In genomic region chr11:73972620-73973449, GRCh38 we compare ENCODE assay signal across 14 cellular contexts. TPM values are rescaled to one million over a fixed set of nuclear protein-coding genes. Genes with fewer than 3 reads are reported as not detected.
A peak's percentile ranks its signal among the peaks of the same experiment; 100 is the strongest.
DNase-seq lines count a peak whose midpoint lies in the region; ATAC-seq and TF ChIP-seq lines count a peak whose summit lies in the region.
"Had no signal": no experiment of that assay in that cellular context is flagged by ENCODE, and none has a peak within 500 bp of the region (broad histone marks: within the 10 kb centered on the region; RNA-seq: fewer than 3 reads in every experiment).

No MANE protein-coding gene starts in this region.

- H3K9me3 Mint-ChIP-seq in activated T-helper 1 cell treated with anti-CD3 and anti-CD28 coated beads, Interleukin-12 subunit alpha, Interleukin-12 subunit beta, Interleukin-2, Interleukin-4 antibody, amounts not matched to agents 30 ng/mL and 10 ng/mL and 1 ng/mL, durations not matched to agents 14 hours and 24 hours and 36 hours, result no peaks in the 10 kb centered on the region
- H3K9me3 Mint-ChIP-seq in nephron progenitor cell, result no peaks in the 10 kb centered on the region
- no peaks in the 10 kb centered on the region for H3K9me3 Mint-ChIP-seq in WTC11

- H3K27me3 Mint-ChIP-seq in activated T-helper 1 cell treated with anti-CD3 and anti-CD28 coated beads, Interleukin-12 subunit alpha, Interleukin-12 subunit beta, Interleukin-2, Interleukin-4 antibody, amounts not matched to agents 30 ng/mL and 10 ng/mL and 1 ng/mL, durations not matched to agents 14 hours and 24 hours and 36 hours (ENCODE audit: insufficient read depth), result no peaks in the 10 kb centered on the region
- H3K27me3 Mint-ChIP-seq in nephron progenitor cell (ENCODE audit: low read depth, poor library complexity), result peaks cover 6% of the 10 kb centered on the region
- H3K27me3 Mint-ChIP-seq in WTC11 (ENCODE audit: low read depth), result peaks cover 10% of the 10 kb centered on the region; the same call in 1 of the 2 replicates

- ATAC-seq in WTC11 (no peak), HG02763 (IDR thresholded peaks at IDR 0.05; ENCODE audit: unreplicated experiment) (no peak), HG03135 (IDR thresholded peaks at IDR 0.05; ENCODE audit: unreplicated experiment) (no peak)
- ATAC-seq: gastrocnemius medialis had no signal

- DNase-seq in NCI-H510A treated with DMSO at 0.1 percent for 48 hours (lab: John Stamatoyannopoulos, UW), result peak; percentile 34
- no peak for DNase-seq in NCI-H510A (lab: John Stamatoyannopoulos, UW)
- no peak for DNase-seq in activated T-helper 1 cell treated with anti-CD3 and anti-CD28 coated beads, Interleukin-12 subunit alpha, Interleukin-12 subunit beta, Interleukin-2, Interleukin-4 antibody, amounts not matched to agents 30 ng/mL and 10 ng/mL and 1 ng/mL, durations not matched to agents 14 hours and 24 hours and 36 hours (ENCODE audit: low spot score)
- DNase-seq in nephron progenitor cell, result no peak
- no peak for DNase-seq in WTC11 (ENCODE audit: low spot score)
- DNase-seq: cortex of kidney, gastrocnemius medialis, KG1, left lung, NCI-H446 had no signal

- peak; percentile 36 for TF ChIP-seq POLR2A in GM19099 (IDR thresholded peaks at IDR 0.05; ENCODE audit: extremely low read depth, insufficient read length, low read depth)

- TF ChIP-seq CTCF in nephron progenitor cell (IDR thresholded peaks at IDR 0.05), result no peak
- no peak for TF ChIP-seq CTCF in WTC11 (IDR thresholded peaks at IDR 0.05)

- CTCF ChIA-PET in WTC11 (lab: Charles Lee), result no interaction called here

- H3K4me3 Mint-ChIP-seq in activated T-helper 1 cell treated with anti-CD3 and anti-CD28 coated beads, Interleukin-12 subunit alpha, Interleukin-12 subunit beta, Interleukin-2, Interleukin-4 antibody, amounts not matched to agents 30 ng/mL and 10 ng/mL and 1 ng/mL, durations not matched to agents 14 hours and 24 hours and 36 hours, result peak overlapping the region; percentile 25
- H3K4me3 Mint-ChIP-seq in nephron progenitor cell, result no peak overlapping the region
- no peak overlapping the region for H3K4me3 Mint-ChIP-seq in WTC11

- peaks cover 43% of the 10 kb centered on the region for H3K36me3 Mint-ChIP-seq in activated T-helper 1 cell treated with anti-CD3 and anti-CD28 coated beads, Interleukin-12 subunit alpha, Interleukin-12 subunit beta, Interleukin-2, Interleukin-4 antibody, amounts not matched to agents 30 ng/mL and 10 ng/mL and 1 ng/mL, durations not matched to agents 14 hours and 24 hours and 36 hours (ENCODE audit: low read depth)
- H3K36me3 Mint-ChIP-seq in nephron progenitor cell (ENCODE audit: low read depth) (peaks cover 34% of the 10 kb centered on the region), WTC11 (peaks cover 40% of the 10 kb centered on the region)

- intact Hi-C loops in activated T-helper 1 cell treated with anti-CD3 and anti-CD28 coated beads, Interleukin-12 subunit alpha, Interleukin-12 subunit beta, Interleukin-2, Interleukin-4 antibody, amounts not matched to agents 30 ng/mL and 10 ng/mL and 1 ng/mL, durations not matched to agents 14 hours and 24 hours and 36 hours (cut with micrococcal nuclease), result no loop called here

- peak overlapping the region; percentile 69 for H3K27ac Mint-ChIP-seq in activated T-helper 1 cell treated with anti-CD3 and anti-CD28 coated beads, Interleukin-12 subunit alpha, Interleukin-12 subunit beta, Interleukin-2, Interleukin-4 antibody, amounts not matched to agents 30 ng/mL and 10 ng/mL and 1 ng/mL, durations not matched to agents 14 hours and 24 hours and 36 hours
- H3K27ac Mint-ChIP-seq in nephron progenitor cell (peak overlapping the region; percentile 72), WTC11 (no peak overlapping the region; the same call in 1 of the 2 replicates)

- POLR2A ChIA-PET in WTC11 (lab: Charles Lee), result interaction anchor here (2.4 kb wide), 1 partner anchor 9 kb away, joined by 8 read pairs; the partner anchor contains the start of gene UCP2

- H3K4me1 Mint-ChIP-seq in activated T-helper 1 cell treated with anti-CD3 and anti-CD28 coated beads, Interleukin-12 subunit alpha, Interleukin-12 subunit beta, Interleukin-2, Interleukin-4 antibody, amounts not matched to agents 30 ng/mL and 10 ng/mL and 1 ng/mL, durations not matched to agents 14 hours and 24 hours and 36 hours (ENCODE audit: low read depth), result peaks cover 85% of the 10 kb centered on the region
- H3K4me1 Mint-ChIP-seq in nephron progenitor cell (peaks cover 9% of the 10 kb centered on the region), WTC11 (no peaks in the 10 kb centered on the region)

TF ChIP-seq in WTC11, 78 proteins besides CTCF, POLR2A, EP300 and RAD21 (continues in another document):
- TF ChIP-seq ATF1 (CRISPR knock-in tag; IDR thresholded peaks at IDR 0.05), result no peak
- no peak for TF ChIP-seq ELF4 (CRISPR knock-in tag; IDR thresholded peaks at IDR 0.05; ENCODE audit: low read depth)
- no peak for TF ChIP-seq JAZF1 (CRISPR knock-in tag; IDR thresholded peaks at IDR 0.05)
- no peak for TF ChIP-seq ZNF425 (CRISPR knock-in tag; conservative IDR thresholded peaks at IDR 0.05)
- no peak for TF ChIP-seq NR3C1 (CRISPR knock-in tag; conservative IDR thresholded peaks at IDR 0.05; ENCODE audit: low read depth)
- no peak for TF ChIP-seq NFATC4 (CRISPR knock-in tag; IDR thresholded peaks at IDR 0.05)
- TF ChIP-seq, protein P1, sequence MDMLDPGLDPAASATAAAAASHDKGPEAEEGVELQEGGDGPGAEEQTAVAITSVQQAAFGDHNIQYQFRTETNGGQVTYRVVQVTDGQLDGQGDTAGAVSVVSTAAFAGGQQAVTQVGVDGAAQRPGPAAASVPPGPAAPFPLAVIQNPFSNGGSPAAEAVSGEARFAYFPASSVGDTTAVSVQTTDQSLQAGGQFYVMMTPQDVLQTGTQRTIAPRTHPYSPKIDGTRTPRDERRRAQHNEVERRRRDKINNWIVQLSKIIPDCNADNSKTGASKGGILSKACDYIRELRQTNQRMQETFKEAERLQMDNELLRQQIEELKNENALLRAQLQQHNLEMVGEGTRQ (CRISPR knock-in tag; IDR thresholded peaks at IDR 0.05), result no peak
- TF ChIP-seq, protein P2, sequence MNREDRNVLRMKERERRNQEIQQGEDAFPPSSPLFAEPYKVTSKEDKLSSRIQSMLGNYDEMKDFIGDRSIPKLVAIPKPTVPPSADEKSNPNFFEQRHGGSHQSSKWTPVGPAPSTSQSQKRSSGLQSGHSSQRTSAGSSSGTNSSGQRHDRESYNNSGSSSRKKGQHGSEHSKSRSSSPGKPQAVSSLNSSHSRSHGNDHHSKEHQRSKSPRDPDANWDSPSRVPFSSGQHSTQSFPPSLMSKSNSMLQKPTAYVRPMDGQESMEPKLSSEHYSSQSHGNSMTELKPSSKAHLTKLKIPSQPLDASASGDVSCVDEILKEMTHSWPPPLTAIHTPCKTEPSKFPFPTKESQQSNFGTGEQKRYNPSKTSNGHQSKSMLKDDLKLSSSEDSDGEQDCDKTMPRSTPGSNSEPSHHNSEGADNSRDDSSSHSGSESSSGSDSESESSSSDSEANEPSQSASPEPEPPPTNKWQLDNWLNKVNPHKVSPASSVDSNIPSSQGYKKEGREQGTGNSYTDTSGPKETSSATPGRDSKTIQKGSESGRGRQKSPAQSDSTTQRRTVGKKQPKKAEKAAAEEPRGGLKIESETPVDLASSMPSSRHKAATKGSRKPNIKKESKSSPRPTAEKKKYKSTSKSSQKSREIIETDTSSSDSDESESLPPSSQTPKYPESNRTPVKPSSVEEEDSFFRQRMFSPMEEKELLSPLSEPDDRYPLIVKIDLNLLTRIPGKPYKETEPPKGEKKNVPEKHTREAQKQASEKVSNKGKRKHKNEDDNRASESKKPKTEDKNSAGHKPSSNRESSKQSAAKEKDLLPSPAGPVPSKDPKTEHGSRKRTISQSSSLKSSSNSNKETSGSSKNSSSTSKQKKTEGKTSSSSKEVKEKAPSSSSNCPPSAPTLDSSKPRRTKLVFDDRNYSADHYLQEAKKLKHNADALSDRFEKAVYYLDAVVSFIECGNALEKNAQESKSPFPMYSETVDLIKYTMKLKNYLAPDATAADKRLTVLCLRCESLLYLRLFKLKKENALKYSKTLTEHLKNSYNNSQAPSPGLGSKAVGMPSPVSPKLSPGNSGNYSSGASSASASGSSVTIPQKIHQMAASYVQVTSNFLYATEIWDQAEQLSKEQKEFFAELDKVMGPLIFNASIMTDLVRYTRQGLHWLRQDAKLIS (CRISPR knock-in tag; IDR thresholded peaks at IDR 0.05; ENCODE audit: borderline replicate concordance), result no peak
- no peak for TF ChIP-seq SP1 (CRISPR knock-in tag; conservative IDR thresholded peaks at IDR 0.05)
- TF ChIP-seq TEAD1 (CRISPR knock-in tag; IDR thresholded peaks at IDR 0.05), result no peak

RNA-seq across cellular contexts. Expression of gene UCP2, which starts 9.8 kb away (rescaled TPM):
- 821 and 858 TPM in 2 replicates for total RNA-seq in activated T-helper 1 cell treated with anti-CD3 and anti-CD28 coated beads, Interleukin-12 subunit alpha, Interleukin-12 subunit beta, Interleukin-2, Interleukin-4 antibody, amounts not matched to agents 30 ng/mL and 10 ng/mL and 1 ng/mL, durations not matched to agents 14 hours and 24 hours and 36 hours
- total RNA-seq in WTC11 (2021), result 54.0 to 66.8 TPM (median 64.2 TPM) in 3 replicates

RNA-seq across cellular contexts. Expression of gene DNAJB13, which starts 22.0 kb away (rescaled TPM):
- 0.29 and 0.64 TPM in 2 replicates for total RNA-seq in activated T-helper 1 cell treated with anti-CD3 and anti-CD28 coated beads, Interleukin-12 subunit alpha, Interleukin-12 subunit beta, Interleukin-2, Interleukin-4 antibody, amounts not matched to agents 30 ng/mL and 10 ng/mL and 1 ng/mL, durations not matched to agents 14 hours and 24 hours and 36 hours
- 0.18 to 0.24 TPM (median 0.21 TPM) in 3 replicates for total RNA-seq in WTC11 (2021)
- total RNA-seq: gastrocnemius medialis, pulmonary artery endothelial cell had no signal

RNA-seq across cellular contexts. Expression of gene UCP3, which starts 36.0 kb away (rescaled TPM):
- 4.1 and 4.8 TPM in 2 replicates for total RNA-seq in activated T-helper 1 cell treated with anti-CD3 and anti-CD28 coated beads, Interleukin-12 subunit alpha, Interleukin-12 subunit beta, Interleukin-2, Interleukin-4 antibody, amounts not matched to agents 30 ng/mL and 10 ng/mL and 1 ng/mL, durations not matched to agents 14 hours and 24 hours and 36 hours
- 0.50 to 0.73 TPM (median 0.55 TPM) in 3 replicates for total RNA-seq in WTC11 (2021)

Comparison
In these comparisons a context has a peak if more than half of its experiments do, and no peak if none do; other contexts are left out.
1. RNA of gene UCP2, which starts 9.8 kb away (total RNA-seq): 821 to 858 TPM in activated T-helper 1 cell treated with anti-CD3 and anti-CD28 coated beads, Interleukin-12 subunit alpha, Interleukin-12 subunit beta, Interleukin-2, Interleukin-4 antibody, amounts not matched to agents 30 ng/mL and 10 ng/mL and 1 ng/mL, durations not matched to agents 14 hours and 24 hours and 36 hours; 54.0 to 66.8 TPM in WTC11; every median in the first group is over 10 times any median in the second.